8 cellular contexts compared by ENCODE assay signal in the genomic region with DNA sequence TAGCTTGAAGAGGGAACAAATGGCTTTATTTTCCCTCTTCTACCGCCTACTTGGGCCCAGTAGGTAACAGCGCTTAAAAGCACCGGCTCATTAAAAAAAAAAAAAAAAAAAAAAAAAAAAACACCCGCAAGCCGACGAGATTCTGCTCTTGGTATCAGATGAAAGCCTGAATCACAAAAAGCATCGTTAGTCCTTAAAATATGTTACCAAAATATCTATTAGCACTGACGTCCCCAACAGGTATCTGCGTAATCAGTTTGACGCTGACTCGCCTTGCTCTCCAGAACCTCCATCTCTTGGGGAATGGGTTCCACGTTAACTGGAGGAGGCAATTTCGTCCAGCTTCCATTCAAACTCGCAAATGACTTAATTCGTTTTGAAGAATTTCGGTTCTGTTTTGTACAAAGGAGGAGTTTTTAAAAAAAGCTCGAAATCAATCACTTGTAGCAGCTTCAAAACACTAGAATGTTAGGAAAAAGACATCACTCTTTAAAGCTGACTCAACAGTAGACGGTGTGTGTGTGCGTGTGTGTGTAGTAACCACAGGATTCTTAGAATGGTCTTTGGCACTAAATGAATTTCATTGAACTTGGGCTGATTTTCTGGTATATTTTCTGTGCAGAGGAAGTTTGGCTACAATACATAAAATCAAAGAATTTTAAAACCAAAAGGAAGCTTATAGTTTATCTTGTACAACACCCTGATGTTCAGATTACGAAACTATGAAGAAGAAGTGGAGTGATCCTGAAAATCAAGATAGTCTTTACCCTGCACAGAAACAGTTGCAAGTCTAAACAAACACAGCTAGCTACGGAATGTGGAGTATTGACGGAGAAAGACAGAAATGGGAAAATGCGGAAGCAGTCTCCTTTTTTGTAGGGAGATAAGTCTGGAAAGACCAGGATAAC. TPM values are rescaled to one million over a fixed set of nuclear protein-coding genes. Genes with fewer than 3 reads are reported as not detected.
DNase-seq lines count a peak whose midpoint lies in the region; ATAC-seq and TF ChIP-seq lines count a peak whose summit lies in the region.

No MANE protein-coding gene starts in this region.

- H3K4me3 Mint-ChIP-seq in nephron progenitor cell = peak overlapping the region; percentile 98

- H3K4me1 ChIP-seq in tibial artery = peaks cover 0 to 20% (median 4%) of the 10 kb centered on the region in 4 donors

- DNase-seq in Ammon's horn (ENCODE audit: low spot score) = peak; percentile 50
- peak; percentile 57 for DNase-seq in NCI-H345 (lab: John Stamatoyannopoulos, UW)
- peak; percentile 66 for DNase-seq in activated CD8-positive, alpha-beta memory T cell treated with anti-CD3 and anti-CD28 coated beads, Interleukin-2, amount 50 U/mL, for 48 hours
- no peak for DNase-seq in nephron progenitor cell
- no peak for DNase-seq in tibial artery

- peak; percentile 0 for ATAC-seq in GM19372 (IDR thresholded peaks at IDR 0.05; ENCODE audit: low read depth, unreplicated experiment)
- ATAC-seq in esophagus mucosa = peak; percentile 46
- no peak for ATAC-seq in HG03457 (IDR thresholded peaks at IDR 0.05; ENCODE audit: unreplicated experiment)

- peak overlapping the region; percentile 99 for H3K27ac Mint-ChIP-seq in nephron progenitor cell

- intact Hi-C loops in tibial artery (cut with DNase I; ENCODE audit: low total_unique reads) = loop anchor here (5.0 kb wide), 1 partner anchor 130 kb away; a partner anchor contains a TSS

- no peaks in the 10 kb centered on the region for H3K9me3 ChIP-seq in tibial artery

- peaks cover 35% of the 10 kb centered on the region for H3K4me1 Mint-ChIP-seq in nephron progenitor cell

- H3K27me3 Mint-ChIP-seq in nephron progenitor cell (ENCODE audit: low read depth, poor library complexity) = peaks cover 2% of the 10 kb centered on the region

- TF ChIP-seq CTCF in nephron progenitor cell (IDR thresholded peaks at IDR 0.05) = no peak
- no peak for TF ChIP-seq CTCF in tibial artery (IDR thresholded peaks at IDR 0.05)

- no peaks in the 10 kb centered on the region for H3K36me3 Mint-ChIP-seq in nephron progenitor cell (ENCODE audit: low read depth)

- H3K9me3 Mint-ChIP-seq in nephron progenitor cell = no peaks in the 10 kb centered on the region

- no peaks in the 10 kb centered on the region for H3K27me3 ChIP-seq in tibial artery

- peak overlapping the region; percentile 80 to 88 for H3K4me3 ChIP-seq in tibial artery

- peak overlapping the region; percentile 83 to 94 for H3K27ac ChIP-seq in tibial artery

- H3K36me3 ChIP-seq in tibial artery = no peaks in the 10 kb centered on the region

RNA-seq across cellular contexts. Expression of a gene that starts 1.1 kb away (rescaled TPM):
- total RNA-seq in esophagus mucosa = 10.5 TPM

Comparison
In these comparisons a context has a peak if more than half of its experiments do, and no peak if none do; other contexts are left out.
1. DNase-seq: peak in Ammon's horn (single experiment), NCI-H345 (single experiment) and activated CD8-positive, alpha-beta memory T cell treated with anti-CD3 and anti-CD28 coated beads, Interleukin-2, amount 50 U/mL, for 48 hours (single experiment); none in nephron progenitor cell (single experiment) and tibial artery (0 of 2).